ENCODE assay signal across 1 cellular context in the genomic region with DNA sequence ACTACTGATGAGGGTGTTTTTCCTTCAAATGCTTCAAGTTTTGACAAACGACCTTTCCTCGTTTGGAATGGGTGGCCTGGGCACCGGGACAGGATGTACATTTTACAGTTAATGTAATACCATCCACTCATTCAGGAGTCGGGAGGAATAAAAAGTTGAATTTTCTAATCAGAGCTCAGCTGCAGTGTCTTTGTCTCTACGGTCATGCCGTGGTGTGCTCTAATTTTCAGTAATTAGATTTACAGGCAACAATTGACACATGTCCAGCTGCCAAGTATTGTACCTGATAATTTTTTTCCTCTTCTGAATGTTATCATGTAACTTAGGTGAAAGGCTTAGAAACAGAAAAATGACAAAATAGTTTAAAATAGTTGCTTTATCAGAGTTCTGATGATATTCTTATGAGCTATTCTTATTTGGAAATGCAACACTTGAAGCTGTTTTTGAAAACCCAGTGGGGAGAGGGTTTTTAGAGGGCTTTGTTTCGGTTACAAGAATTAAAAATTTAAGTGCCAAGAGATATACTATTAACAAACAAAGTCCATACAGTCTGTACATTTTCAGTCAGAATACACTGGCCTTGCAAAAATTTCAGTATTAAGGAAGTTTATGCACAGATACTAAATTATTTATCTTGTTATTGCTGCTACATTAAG.
TF ChIP-seq lines count a peak whose summit lies in the region.

No MANE protein-coding gene starts in this region.

TF ChIP-seq in GM12878, 131 proteins besides CTCF, POLR2A, EP300 and RAD21 (continued from another document):
- TF ChIP-seq ZBTB11 (CRISPR knock-in tag; IDR thresholded peaks at IDR 0.05) = no peak
- no peak for TF ChIP-seq TCF7 (IDR thresholded peaks at IDR 0.05; ENCODE audit: borderline replicate concordance)
- no peak for TF ChIP-seq TARDBP (IDR thresholded peaks at IDR 0.05; ENCODE audit: borderline replicate concordance)
